ENCODE assay signal across 1 cellular context in the genomic region with DNA sequence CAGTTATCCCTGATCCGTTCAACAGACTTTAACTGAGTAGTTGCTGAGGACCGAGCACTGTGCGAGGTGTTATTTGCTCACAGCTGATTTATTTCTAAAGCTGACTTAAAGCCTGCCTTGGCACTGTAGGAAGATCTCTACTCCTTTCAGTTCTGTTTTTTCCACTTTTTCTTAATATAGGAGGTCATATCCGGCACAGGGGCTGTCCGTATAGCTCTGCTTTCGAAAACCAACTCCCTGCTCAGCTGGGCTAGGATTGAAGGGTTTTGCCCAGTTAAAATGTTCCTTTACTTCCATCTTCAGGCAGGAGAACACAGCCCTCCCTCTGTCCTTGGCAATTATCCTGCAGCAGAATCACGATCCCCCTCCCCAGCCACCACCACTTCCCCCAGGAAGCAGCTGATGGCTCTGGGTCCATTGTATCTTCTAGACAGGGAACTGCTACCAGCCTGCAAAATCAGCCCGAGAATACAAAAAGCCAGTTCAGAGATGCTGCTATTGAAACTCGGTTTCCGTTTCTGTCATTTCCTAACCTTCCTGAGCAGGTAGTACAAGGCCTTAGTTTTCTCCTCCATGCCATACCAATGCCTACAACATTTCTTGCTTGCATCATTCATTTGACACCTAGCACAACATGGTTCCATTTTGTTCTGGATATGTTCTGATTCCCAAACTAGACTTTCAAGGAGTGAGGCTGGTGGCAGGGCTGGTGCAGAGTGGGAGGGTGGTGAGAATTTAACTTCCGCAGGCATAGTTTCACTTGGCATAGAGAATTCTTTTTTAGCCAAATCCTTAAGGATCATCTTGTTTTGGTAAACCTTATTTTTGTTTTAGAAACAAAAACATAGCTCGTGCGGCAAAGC.
TF ChIP-seq lines count a peak whose summit lies in the region.

No MANE protein-coding gene starts in this region.

TF ChIP-seq in GM23338, 12 proteins besides CTCF, POLR2A, EP300 and RAD21 (continued from another document):
- TF ChIP-seq, protein P1, sequence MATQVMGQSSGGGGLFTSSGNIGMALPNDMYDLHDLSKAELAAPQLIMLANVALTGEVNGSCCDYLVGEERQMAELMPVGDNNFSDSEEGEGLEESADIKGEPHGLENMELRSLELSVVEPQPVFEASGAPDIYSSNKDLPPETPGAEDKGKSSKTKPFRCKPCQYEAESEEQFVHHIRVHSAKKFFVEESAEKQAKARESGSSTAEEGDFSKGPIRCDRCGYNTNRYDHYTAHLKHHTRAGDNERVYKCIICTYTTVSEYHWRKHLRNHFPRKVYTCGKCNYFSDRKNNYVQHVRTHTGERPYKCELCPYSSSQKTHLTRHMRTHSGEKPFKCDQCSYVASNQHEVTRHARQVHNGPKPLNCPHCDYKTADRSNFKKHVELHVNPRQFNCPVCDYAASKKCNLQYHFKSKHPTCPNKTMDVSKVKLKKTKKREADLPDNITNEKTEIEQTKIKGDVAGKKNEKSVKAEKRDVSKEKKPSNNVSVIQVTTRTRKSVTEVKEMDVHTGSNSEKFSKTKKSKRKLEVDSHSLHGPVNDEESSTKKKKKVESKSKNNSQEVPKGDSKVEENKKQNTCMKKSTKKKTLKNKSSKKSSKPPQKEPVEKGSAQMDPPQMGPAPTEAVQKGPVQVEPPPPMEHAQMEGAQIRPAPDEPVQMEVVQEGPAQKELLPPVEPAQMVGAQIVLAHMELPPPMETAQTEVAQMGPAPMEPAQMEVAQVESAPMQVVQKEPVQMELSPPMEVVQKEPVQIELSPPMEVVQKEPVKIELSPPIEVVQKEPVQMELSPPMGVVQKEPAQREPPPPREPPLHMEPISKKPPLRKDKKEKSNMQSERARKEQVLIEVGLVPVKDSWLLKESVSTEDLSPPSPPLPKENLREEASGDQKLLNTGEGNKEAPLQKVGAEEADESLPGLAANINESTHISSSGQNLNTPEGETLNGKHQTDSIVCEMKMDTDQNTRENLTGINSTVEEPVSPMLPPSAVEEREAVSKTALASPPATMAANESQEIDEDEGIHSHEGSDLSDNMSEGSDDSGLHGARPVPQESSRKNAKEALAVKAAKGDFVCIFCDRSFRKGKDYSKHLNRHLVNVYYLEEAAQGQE (IDR thresholded peaks at IDR 0.05; ENCODE audit: unreplicated experiment) = no peak
- no peak for TF ChIP-seq NANOG (IDR thresholded peaks at IDR 0.05; ENCODE audit: borderline replicate concordance)
